Comparison of ENCODE assay signal across 8 cellular contexts in the genomic region with DNA sequence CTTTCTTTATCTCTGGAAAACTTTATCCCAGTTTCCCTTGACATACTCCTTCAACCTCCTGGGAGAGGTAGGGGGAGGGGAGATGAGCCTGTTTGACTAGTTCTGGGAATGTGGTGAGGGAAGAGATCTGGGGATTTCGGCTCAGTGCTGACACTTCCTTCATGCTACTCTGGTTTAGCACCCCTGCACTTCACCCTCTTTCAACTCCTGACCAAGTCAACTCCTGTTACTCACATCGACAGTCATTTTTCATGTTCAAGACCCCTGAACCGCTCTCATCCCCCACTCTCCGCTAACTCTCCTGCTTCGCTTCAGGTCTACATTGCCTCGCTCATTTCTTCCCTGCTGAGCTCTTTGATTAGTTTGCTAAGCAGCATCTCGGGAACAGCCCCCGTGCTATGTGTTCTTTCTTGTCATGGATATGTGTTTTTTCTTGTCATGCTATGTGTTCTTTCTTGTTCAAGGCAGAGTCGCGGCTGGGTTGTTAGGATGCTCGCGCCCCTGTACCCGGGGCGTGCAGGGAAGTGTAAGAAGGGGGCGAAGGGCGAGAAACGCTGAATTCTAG. TPM values are rescaled to one million over a fixed set of nuclear protein-coding genes. Genes with fewer than 3 reads are reported as not detected.
DNase-seq lines count a peak whose midpoint lies in the region; ATAC-seq, FAIRE-seq and TF ChIP-seq lines count a peak whose summit lies in the region.

No MANE protein-coding gene starts in this region.

- TF ChIP-seq CTCF in heart right ventricle (IDR thresholded peaks at IDR 0.05) = no peak
- TF ChIP-seq CTCF in parathyroid adenoma (IDR thresholded peaks at IDR 0.05) = no peak

- H3K4me2 ChIP-seq in parathyroid adenoma (ENCODE audit: low read length) = peak overlapping the region; percentile 86

- H2AFZ ChIP-seq in parathyroid adenoma = peak overlapping the region; percentile 84

- peak overlapping the region; percentile 95 for H3K4me3 Mint-ChIP-seq in activated naive CD4-positive, alpha-beta T cell treated with anti-CD3 and anti-CD28 coated beads, Interleukin-2, amount 50 U/mL, for 24 hours

- no peaks in the 10 kb centered on the region for H3K27me3 Mint-ChIP-seq in activated naive CD4-positive, alpha-beta T cell treated with anti-CD3 and anti-CD28 coated beads, Interleukin-2, amount 50 U/mL, for 24 hours

- H3K36me3 ChIP-seq in heart right ventricle = no peaks in the 10 kb centered on the region
- H3K36me3 ChIP-seq in parathyroid adenoma (ENCODE audit: control insufficient read depth, insufficient read depth, low read length) = no peaks in the 10 kb centered on the region

- FAIRE-seq in RCC 7860 (lab: Jason Lieb, UNC) = no peak

- H3K27ac Mint-ChIP-seq in activated naive CD4-positive, alpha-beta T cell treated with anti-CD3 and anti-CD28 coated beads, Interleukin-2, amount 50 U/mL, for 24 hours = peak overlapping the region; percentile 97

- H3K27ac ChIP-seq in heart right ventricle (peak overlapping the region in 9 of 10 donors; percentile 35 to 82 (median 67)), parathyroid adenoma (peak overlapping the region; percentile 68)

- H3K4me1 Mint-ChIP-seq in activated naive CD4-positive, alpha-beta T cell treated with anti-CD3 and anti-CD28 coated beads, Interleukin-2, amount 50 U/mL, for 24 hours = peaks cover 62% of the 10 kb centered on the region

- peaks cover 5% of the 10 kb centered on the region for H3K9me3 Mint-ChIP-seq in activated naive CD4-positive, alpha-beta T cell treated with anti-CD3 and anti-CD28 coated beads, Interleukin-2, amount 50 U/mL, for 24 hours

- H3K4me1 ChIP-seq in heart right ventricle = peaks cover 0 to 55% (median 26%) of the 10 kb centered on the region in 9 donors
- no peaks in the 10 kb centered on the region for H3K4me1 ChIP-seq in parathyroid adenoma

- ATAC-seq in Right ventricle myocardium inferior = peak; percentile 24
- peak; percentile 20 for ATAC-seq in HG03354 (IDR thresholded peaks at IDR 0.05; ENCODE audit: poor library complexity, severe bottlenecking, unreplicated experiment)
- peak in 7 of 8 donors; percentile 5 to 69 (median 27) for ATAC-seq in heart right ventricle

- H3K27me3 ChIP-seq in heart right ventricle (no peaks in the 10 kb centered on the region), parathyroid adenoma (ENCODE audit: control insufficient read depth, insufficient read depth, low read length) (no peaks in the 10 kb centered on the region)

- DNase-seq in Right ventricle myocardium inferior (ENCODE audit: missing footprints) (no peak), cardiac septum (ENCODE audit: low spot score) (no peak), RCC 7860 (ENCODE audit: low spot score) (peak; percentile 51), heart right ventricle (peak in 1 of 2 donors; percentile 17), GOT3 (lab: John Stamatoyannopoulos, UW) (no peak)

- no peaks in the 10 kb centered on the region for H3K9me3 ChIP-seq in heart right ventricle
- H3K9me3 ChIP-seq in parathyroid adenoma (ENCODE audit: control insufficient read depth, low read length) = no peaks in the 10 kb centered on the region

- 0% methylated on average over 17 of the region's 17 CpGs for WGBS in heart right ventricle, 2 donors

- H3K4me3 ChIP-seq in heart right ventricle (peak overlapping the region; percentile 41 to 71 (median 61)), parathyroid adenoma (ENCODE audit: low read depth, low read length) (peak overlapping the region; percentile 86)

- H3K36me3 Mint-ChIP-seq in activated naive CD4-positive, alpha-beta T cell treated with anti-CD3 and anti-CD28 coated beads, Interleukin-2, amount 50 U/mL, for 24 hours = peaks cover 1% of the 10 kb centered on the region

- intact Hi-C loops in Right ventricle myocardium inferior (cut with DNase I) (loop anchor here (1.0 to 5.0 kb wide), 3 partner anchors 16 to 103 kb away; no protein-coding TSS in a partner anchor), cardiac septum (cut with DNase I) (loop anchor here (2.0 kb wide), 1 partner anchor 16 kb away; no protein-coding TSS in a partner anchor), heart right ventricle (cut with DNase I) (loop anchor here in 9 of 10 donors (1.0 to 10.0 kb wide), 9 partner anchors 16 to 103 kb away; no protein-coding TSS in a partner anchor)

- no peak overlapping the region for H3K9ac ChIP-seq in parathyroid adenoma

- H3K79me2 ChIP-seq in parathyroid adenoma = no peaks in the 10 kb centered on the region

RNA-seq across cellular contexts. Expression of a gene that starts 16.6 kb away (rescaled TPM):
- total RNA-seq in Right ventricle myocardium inferior (18.5 TPM), cardiac septum (21.0 TPM), heart right ventricle (10 to 100 TPM; 14.7 to 23.1 (median 17.6) TPM)
- 10 to 100 TPM; 21.0 to 26.2 TPM for polyA plus RNA-seq in heart right ventricle
